In genomic region chr1:205629751-205630150, GRCh38 we compare ENCODE assay signal across 7 cellular contexts. TPM values are rescaled to one million over a fixed set of nuclear protein-coding genes. Genes with fewer than 3 reads are reported as not detected.
A peak's percentile ranks its signal among the peaks of the same experiment; 100 is the strongest.
DNase-seq lines count a peak whose midpoint lies in the region; ATAC-seq and TF ChIP-seq lines count a peak whose summit lies in the region.

No MANE protein-coding gene starts in this region.

- peaks cover 47% of the 10 kb centered on the region for H3K79me2 ChIP-seq in fibroblast of lung (ENCODE audit: control insufficient read depth, insufficient read depth, low read length)

- H3K4me1 ChIP-seq in HUES6 (ENCODE audit: control insufficient read depth, insufficient read depth, low read length) (peaks cover 6% of the 10 kb centered on the region; the same call in 1 of the 2 replicates), fibroblast of lung (ENCODE audit: control insufficient read depth, extremely low read depth, insufficient read depth, low read length) (peaks cover 9% of the 10 kb centered on the region), skeletal muscle satellite cell (ENCODE audit: control insufficient read depth, insufficient read depth, low read length) (peaks cover 11% of the 10 kb centered on the region), prostate gland (replicated peaks) (peaks cover 2% of the 10 kb centered on the region)

- H3K9me3 ChIP-seq in HUES6 (ENCODE audit: control insufficient read depth, insufficient read depth, low read depth, low read length) (no peaks in the 10 kb centered on the region), fibroblast of lung (ENCODE audit: control insufficient read depth, insufficient read depth, low read depth, low read length) (no peaks in the 10 kb centered on the region), skeletal muscle satellite cell (replicated peaks; ENCODE audit: low read length) (no peaks in the 10 kb centered on the region), prostate gland (no peaks in the 10 kb centered on the region)

- no peaks in the 10 kb centered on the region for H3K36me3 ChIP-seq in HUES6 (ENCODE audit: control insufficient read depth, insufficient read depth, low read length)
- H3K36me3 ChIP-seq in fibroblast of lung (ENCODE audit: control insufficient read depth, insufficient read depth, low read length): no peaks in the 10 kb centered on the region
- H3K36me3 ChIP-seq in skeletal muscle satellite cell (ENCODE audit: insufficient read depth, low read length): no peaks in the 10 kb centered on the region
- no peaks in the 10 kb centered on the region for H3K36me3 ChIP-seq in prostate gland

- intact Hi-C loops in prostate gland (cut with DNase I): loop anchor here (5.0 kb wide), 1 partner anchor 102 kb away; no protein-coding TSS in a partner anchor

- TF ChIP-seq CTCF in VCaP (conservative IDR thresholded peaks at IDR 0.05): no peak
- no peak for TF ChIP-seq CTCF in fibroblast of lung (conservative IDR thresholded peaks at IDR 0.05 in 1 of 2, IDR thresholded peaks at IDR 0.05 in 1 of 2; ENCODE audit: low read depth in 1 of 2, low read length in 2 of 2)
- no peak for TF ChIP-seq CTCF in prostate gland (IDR thresholded peaks at IDR 0.05)

- 83% methylated on average over 6 of the region's 6 CpGs for WGBS in prostate gland

- H3K4me2 ChIP-seq in fibroblast of lung (ENCODE audit: extremely low read depth, insufficient read depth, low read length): peak overlapping the region; percentile 84
- H3K4me2 ChIP-seq in skeletal muscle satellite cell (ENCODE audit: low read length): peak overlapping the region; percentile 97

- no peak overlapping the region for H3K9ac ChIP-seq in HUES6 (ENCODE audit: low read length)
- H3K9ac ChIP-seq in fibroblast of lung (ENCODE audit: insufficient read depth, low read length): peak overlapping the region; percentile 41
- peak overlapping the region; percentile 95 for H3K9ac ChIP-seq in skeletal muscle satellite cell (ENCODE audit: low read depth, low read length)

- DNase-seq in fibroblast of lung (ENCODE audit: low read depth in 2 of 2) (no peak), SW 1271 (lab: John Stamatoyannopoulos, UW) (no peak), prostate gland (ENCODE audit: low spot score) (no peak)

- no peak overlapping the region for H3K27ac ChIP-seq in HUES6 (ENCODE audit: low read depth, low read length)
- peak overlapping the region; percentile 98 for H3K27ac ChIP-seq in VCaP
- peak overlapping the region; percentile 97 for H3K27ac ChIP-seq in fibroblast of lung (ENCODE audit: insufficient read depth, low read length)
- H3K27ac ChIP-seq in prostate gland: peak overlapping the region in 1 of 2 donors; percentile 94

- H3K4me3 ChIP-seq in HUES6 (ENCODE audit: low read depth, low read length) (peak overlapping the region; percentile 82), fibroblast of lung (replicated peaks in 1 of 4; ENCODE audit: control extremely low read depth in 1 of 4, insufficient read depth in 1 of 4, low read depth in 3 of 4, low read length in 4 of 4) (peak overlapping the region; percentile 68 to 88 (median 83)), skeletal muscle satellite cell (ENCODE audit: low read length) (peak overlapping the region; percentile 87), prostate gland (no peak overlapping the region)

- no peaks in the 10 kb centered on the region for H4K20me1 ChIP-seq in fibroblast of lung (ENCODE audit: control insufficient read depth, extremely low read depth, insufficient read depth, low read length)

- TF ChIP-seq POLR2A in prostate gland (IDR thresholded peaks at IDR 0.05): no peak

- H2AFZ ChIP-seq in fibroblast of lung (ENCODE audit: low read length): no peak overlapping the region

- H3K27me3 ChIP-seq in HUES6 (ENCODE audit: control insufficient read depth, insufficient read depth, low read length): no peaks in the 10 kb centered on the region
- no peaks in the 10 kb centered on the region for H3K27me3 ChIP-seq in fibroblast of lung (ENCODE audit: control insufficient read depth, insufficient read depth, low read length)
- no peaks in the 10 kb centered on the region for H3K27me3 ChIP-seq in skeletal muscle satellite cell (ENCODE audit: control insufficient read depth, insufficient read depth, low read length)
- no peaks in the 10 kb centered on the region for H3K27me3 ChIP-seq in prostate gland (replicated peaks; ENCODE audit: insufficient read depth)

- no peak for ATAC-seq in HG02798 (IDR thresholded peaks at IDR 0.05; ENCODE audit: poor library complexity, unreplicated experiment)

RNA-seq across cellular contexts. Expression of gene ELK4, which starts 2.1 kb away (rescaled TPM):
- total RNA-seq in fibroblast of lung (11.0 and 11.7 TPM in 2 replicates), prostate gland (10 to 100 TPM; 58.8 to 62.7 TPM)
- 8.0 and 11.8 TPM in 2 replicates for polyA plus RNA-seq in fibroblast of lung
- 6.4 and 9.6 TPM in 2 replicates for polyA plus RNA-seq in fibroblast of lung (2012)
- 12.7 and 16.9 TPM in 2 replicates for polyA minus RNA-seq in fibroblast of lung (ENCODE audit: low replicate concordance)
- total RNA-seq in skeletal muscle satellite cell (2012; rRNA removed): 14.7 and 15.9 TPM in 2 replicates

RNA-seq across cellular contexts. Expression of gene SLC45A3, which starts 50.6 kb away (rescaled TPM):
- 1.5 and 2.3 TPM in 2 replicates for total RNA-seq in fibroblast of lung
- polyA plus RNA-seq in fibroblast of lung: 0.90 and 1.1 TPM in 2 replicates
- polyA plus RNA-seq in fibroblast of lung (2012): 0.82 and 1.1 TPM in 2 replicates
- 0.33 and 2.0 TPM in 2 replicates for polyA minus RNA-seq in fibroblast of lung (ENCODE audit: low replicate concordance)
- 0.51 and 1.1 TPM in 2 replicates for total RNA-seq in skeletal muscle satellite cell (2012; rRNA removed)
- 1,000 to 10,000 TPM in 1 of 2 donors, 100 to 1,000 TPM in 1; 505 to 1,326 TPM for total RNA-seq in prostate gland

Comparison
In these comparisons a context has a peak if more than half of its experiments do, and no peak if none do; other contexts are left out.
1. H3K4me3 ChIP-seq: peak in HUES6 (single experiment), fibroblast of lung (4 of 4) and skeletal muscle satellite cell (single experiment); none in prostate gland (0 of 2).
2. RNA of gene SLC45A3, which starts 50.6 kb away (total RNA-seq): 505 to 1,326 TPM in prostate gland; 1.5 to 2.3 TPM in fibroblast of lung; every median in the first group is over 100 times any median in the second.